In genomic region chr1:15762546-15762945, GRCh38 we compare ENCODE assay signal across 23 cellular contexts. TPM values are rescaled to one million over a fixed set of nuclear protein-coding genes. Genes with fewer than 3 reads are reported as not detected.
DNase-seq lines count a peak whose midpoint lies in the region; ATAC-seq and TF ChIP-seq lines count a peak whose summit lies in the region.
"Had no signal": no experiment of that assay in that cellular context is flagged by ENCODE, and none has a peak within 500 bp of the region (broad histone marks: within the 10 kb centered on the region; RNA-seq: fewer than 3 reads in every experiment).

No MANE protein-coding gene starts in this region.

- no peak overlapping the region for H3K4me3 ChIP-seq in heart left ventricle
- no peak overlapping the region for H3K4me3 ChIP-seq in RWPE2 (ENCODE audit: severe bottlenecking)
- H3K4me3 ChIP-seq in hepatocyte, result no peak overlapping the region
- H3K4me3 ChIP-seq in brain microvascular endothelial cell (ENCODE audit: low read depth, low read length), result no peak overlapping the region
- H3K4me3 ChIP-seq: BLaER1 treated with 17β-estradiol and CSF1 and Interleukin-3, amounts not matched to agents 10 nM and 100 nM had no signal

- intact Hi-C loops in heart left ventricle (cut with DNase I), result no loop called here
- intact Hi-C loops in Right ventricle myocardium superior (cut with DNase I), result no loop called here

- no peaks in the 10 kb centered on the region for H3K27me3 Mint-ChIP-seq in type B pancreatic cell

- H4K20me1 ChIP-seq in hepatocyte (ENCODE audit: insufficient read depth, poor library complexity, severe bottlenecking), result peaks cover 46% of the 10 kb centered on the region

- peak overlapping the region in 11 of 12 donors; percentile 66 to 87 (median 82) for H3K27ac ChIP-seq in heart left ventricle
- H3K27ac ChIP-seq in RWPE2 (ENCODE audit: poor library complexity, severe bottlenecking), result peak overlapping the region; percentile 94
- H3K27ac ChIP-seq in hepatocyte, result no peak overlapping the region
- no peak overlapping the region for H3K27ac ChIP-seq in brain microvascular endothelial cell
- H3K27ac ChIP-seq: BLaER1 treated with 17β-estradiol and CSF1 and Interleukin-3, amounts not matched to agents 10 nM and 100 nM; KMS-11; VCaP had no signal

- no peak for TF ChIP-seq POLR2A in heart left ventricle (IDR thresholded peaks at IDR 0.05)

- H3K4me1 ChIP-seq in heart left ventricle (peaks cover 0 to 82% (median 40%) of the 10 kb centered on the region in 12 donors), RWPE2 (ENCODE audit: insufficient read depth, poor library complexity, severe bottlenecking) (peaks cover 47% of the 10 kb centered on the region), hepatocyte (ENCODE audit: insufficient read depth) (peaks cover 50% of the 10 kb centered on the region)

- no peak overlapping the region for H2AFZ ChIP-seq in hepatocyte

- H3K27me3 ChIP-seq in heart left ventricle, result peaks cover 0 to 38% (median 3%) of the 10 kb centered on the region in 9 donors
- no peaks in the 10 kb centered on the region for H3K27me3 ChIP-seq in RWPE2 (ENCODE audit: insufficient read depth, poor library complexity, severe bottlenecking)
- H3K27me3 ChIP-seq in hepatocyte, result no peaks in the 10 kb centered on the region
- no peaks in the 10 kb centered on the region for H3K27me3 ChIP-seq in brain microvascular endothelial cell (replicated peaks)

- H3K27ac Mint-ChIP-seq in type B pancreatic cell, result no peak overlapping the region
- H3K27ac Mint-ChIP-seq: memory B cell; T-helper 1 cell treated with Interleukin-12 subunit alpha and Interleukin-12 subunit beta and Interleukin-4 antibody, amounts not matched to agents 30 μg/mL and 1 μg/mL, for 36 hours had no signal

- peak overlapping the region; percentile 20 for H3K4me2 ChIP-seq in hepatocyte
- H3K4me2 ChIP-seq: BLaER1 treated with 17β-estradiol and CSF1 and Interleukin-3, amounts not matched to agents 10 nM and 100 nM; KMS-11 had no signal

- in situ Hi-C loops in brain microvascular endothelial cell (cut with HindIII; ENCODE audit: low pct_ligation_motif_present, low sequenced_read_pairs), result no loop called here

- H3K4me3 Mint-ChIP-seq in type B pancreatic cell, result peak overlapping the region; percentile 1
- H3K4me3 Mint-ChIP-seq: memory B cell; naive thymus-derived CD4-positive, alpha-beta T cell; T-helper 1 cell treated with Interleukin-12 subunit alpha and Interleukin-12 subunit beta and Interleukin-4 antibody, amounts not matched to agents 30 μg/mL and 1 μg/mL, for 36 hours had no signal

- H3K9me2 ChIP-seq in hepatocyte (replicated peaks; ENCODE audit: insufficient read depth), result no peaks in the 10 kb centered on the region

- TF ChIP-seq CTCF in heart left ventricle (IDR thresholded peaks at IDR 0.05) (no peak), RWPE2 (IDR thresholded peaks at IDR 0.05; ENCODE audit: poor library complexity, severe bottlenecking) (no peak), hepatocyte (IDR thresholded peaks at IDR 0.05; ENCODE audit: poor library complexity) (no peak), type B pancreatic cell (conservative IDR thresholded peaks at IDR 0.05) (peak; percentile 25), brain microvascular endothelial cell (IDR thresholded peaks at IDR 0.05; ENCODE audit: low read depth, low read length, missing control alignments) (no peak)

- ATAC-seq in heart left ventricle, result no peak
- ATAC-seq in Right ventricle myocardium superior (ENCODE audit: poor library complexity), result no peak
- ATAC-seq in RWPE2 (ENCODE audit: low read depth), result no peak
- ATAC-seq in GM21526 (IDR thresholded peaks at IDR 0.05; ENCODE audit: low FRiP score, unreplicated experiment), result no peak
- ATAC-seq in GM18520 (IDR thresholded peaks at IDR 0.05; ENCODE audit: unreplicated experiment), result no peak
- ATAC-seq: naive thymus-derived CD4-positive, alpha-beta T cell had no signal

- H3K36me3 ChIP-seq in heart left ventricle, result peaks cover 0 to 15% (median 0%) of the 10 kb centered on the region in 9 donors
- peaks cover 50% of the 10 kb centered on the region for H3K36me3 ChIP-seq in RWPE2 (ENCODE audit: low read depth)
- no peaks in the 10 kb centered on the region for H3K36me3 ChIP-seq in hepatocyte (replicated peaks; ENCODE audit: insufficient read depth, low read depth)
- peaks cover 18% of the 10 kb centered on the region for H3K36me3 ChIP-seq in brain microvascular endothelial cell (replicated peaks)
- H3K36me3 ChIP-seq: BLaER1 treated with 17β-estradiol and CSF1 and Interleukin-3, amounts not matched to agents 10 nM and 100 nM had no signal

- H3K4me1 Mint-ChIP-seq in type B pancreatic cell (ENCODE audit: unreplicated experiment), result peaks cover 28% of the 10 kb centered on the region

- 51 to 64% (median 54%) methylated on average over 10 of the region's 10 CpGs for WGBS in heart left ventricle, 4 donors
- WGBS in hepatocyte (ENCODE audit: low lambda C conversion rate, missing lambda C conversion rate), result 64% methylated on average over 10 of the region's 10 CpGs

- DNase-seq in heart left ventricle, result no peak
- DNase-seq in Right ventricle myocardium superior, result no peak
- no peak for DNase-seq in RWPE2 (ENCODE audit: low spot score)
- DNase-seq in hepatocyte (ENCODE audit: low spot score), result no peak
- DNase-seq in type B pancreatic cell (ENCODE audit: extremely low spot score, unreplicated experiment), result no peak
- no peak for DNase-seq in brain microvascular endothelial cell
- DNase-seq: activated CD4-positive, alpha-beta T cell treated with anti-CD3 and anti-CD28 coated beads, Interleukin-2, amount 50 U/mL, for 48 hours; activated naive CD4-positive, alpha-beta T cell treated with Interleukin-2 at 50 U/mL for 16 hours; GDM1; naive thymus-derived CD4-positive, alpha-beta T cell; NCI-H1092 treated with DMSO at 0.1 percent for 48 hours; NCI-H524 treated with DMSO at 0.1 percent for 48 hours; posterior cingulate gyrus; SIG-M5; stimulated activated CD4-positive, alpha-beta T cell treated with anti-CD3 and anti-CD28 coated beads, Interleukin-2, amount 100 ng/mL, for 48 hours had no signal

- no peaks in the 10 kb centered on the region for H3K9me3 ChIP-seq in heart left ventricle
- H3K9me3 ChIP-seq in RWPE2 (ENCODE audit: severe bottlenecking), result no peaks in the 10 kb centered on the region
- no peaks in the 10 kb centered on the region for H3K9me3 ChIP-seq in hepatocyte (ENCODE audit: low read depth)
- H3K9me3 ChIP-seq: BLaER1 treated with 17β-estradiol and CSF1 and Interleukin-3, amounts not matched to agents 10 nM and 100 nM had no signal

- H3K36me3 Mint-ChIP-seq in type B pancreatic cell, result peaks cover 16% of the 10 kb centered on the region
- H3K36me3 Mint-ChIP-seq: memory B cell; naive thymus-derived CD4-positive, alpha-beta T cell had no signal

- no peaks in the 10 kb centered on the region for H3K9me3 Mint-ChIP-seq in type B pancreatic cell
- H3K9me3 Mint-ChIP-seq: memory B cell; naive thymus-derived CD4-positive, alpha-beta T cell; T-helper 1 cell treated with Interleukin-12 subunit alpha and Interleukin-12 subunit beta and Interleukin-4 antibody, amounts not matched to agents 30 μg/mL and 1 μg/mL, for 36 hours had no signal

- H3K79me2 ChIP-seq in hepatocyte, result peaks cover 76% of the 10 kb centered on the region

RNA-seq across cellular contexts. Expression of gene FBLIM1, which starts 4.0 kb away (rescaled TPM):
- total RNA-seq in heart left ventricle (100 to 1,000 TPM in 1 of 9 donors, 10 to 100 TPM in 8; 49.3 to 103 (median 73.8) TPM), Right ventricle myocardium superior (99.1 TPM), hepatocyte (109 and 117 TPM in 2 replicates), type B pancreatic cell (ENCODE audit: low replicate concordance) (78.3 and 182 TPM in 2 replicates)
- polyA plus RNA-seq in heart left ventricle (10 to 100 TPM; 31.6 to 58.4 TPM), hepatocyte (102 and 120 TPM in 2 replicates)

RNA-seq across cellular contexts. Expression of gene TMEM82, which starts 20.2 kb away (rescaled TPM):
- total RNA-seq in heart left ventricle, result not detected
- polyA plus RNA-seq in heart left ventricle, result not detected
- not detected for total RNA-seq in Right ventricle myocardium superior
- 10.7 and 11.9 TPM in 2 replicates for total RNA-seq in hepatocyte
- polyA plus RNA-seq in hepatocyte, result 14.7 and 16.4 TPM in 2 replicates
- 1.1 TPM in 2 replicates for total RNA-seq in type B pancreatic cell (ENCODE audit: low replicate concordance)
- total RNA-seq: naive thymus-derived CD4-positive, alpha-beta T cell had no signal
- polyA plus RNA-seq: keratinocyte; naive thymus-derived CD4-positive, alpha-beta T cell had no signal

RNA-seq across cellular contexts. Expression of gene SLC25A34, which starts 26.5 kb away (rescaled TPM):
- total RNA-seq in heart left ventricle, result 10 to 100 TPM in 6 of 9 donors, 1 to 10 TPM in 3; 4.8 to 71.2 (median 17.8) TPM
- 10 to 100 TPM in 1 of 2 donors, 1 to 10 TPM in 1; 1.6 to 25.9 TPM for polyA plus RNA-seq in heart left ventricle
- total RNA-seq in Right ventricle myocardium superior, result 54.3 TPM
- 0.68 and 0.87 TPM in 2 replicates for total RNA-seq in hepatocyte
- polyA plus RNA-seq in hepatocyte, result 0.71 and 0.77 TPM in 2 replicates
- total RNA-seq in type B pancreatic cell (ENCODE audit: low replicate concordance), result 2.4 and 3.8 TPM in 2 replicates

RNA-seq across cellular contexts. Expression of gene UQCRHL, which starts 44.9 kb away (rescaled TPM):
- total RNA-seq in heart left ventricle (1 to 10 TPM; 2.0 to 7.5 (median 3.8) TPM), Right ventricle myocardium superior (6.1 TPM), hepatocyte (2.0 and 2.6 TPM in 2 replicates), type B pancreatic cell (ENCODE audit: low replicate concordance) (2.1 and 2.3 TPM in 2 replicates)
- polyA plus RNA-seq in heart left ventricle (1 to 10 TPM; 6.6 to 9.8 TPM), hepatocyte (1.0 and 1.8 TPM in 2 replicates)

Comparison
In these comparisons a context has a peak if more than half of its experiments do, and no peak if none do; other contexts are left out.
1. H3K27ac ChIP-seq: peak in heart left ventricle (11 of 12) and RWPE2 (single experiment); none in hepatocyte (single experiment) and brain microvascular endothelial cell (single experiment).